Comparison of ENCODE assay signal across 14 cellular contexts in genomic region chr17:64596988-64597387, GRCh38.
DNase-seq lines count a peak whose midpoint lies in the region; ATAC-seq and TF ChIP-seq lines count a peak whose summit lies in the region.
"Had no signal": no experiment of that assay in that cellular context is flagged by ENCODE, and none has a peak within 500 bp of the region (broad histone marks: within the 10 kb centered on the region; RNA-seq: fewer than 3 reads in every experiment).

No MANE protein-coding gene starts in this region.

- peaks cover 2 to 12% of the 10 kb centered on the region in 2 donors for H3K36me3 Mint-ChIP-seq in activated T-cell treated with anti-CD3 and anti-CD28 coated beads, Interleukin-2, amount 50 U/mL, for 72 hours (ENCODE audit: insufficient read depth in 2 of 2)
- peaks cover 29% of the 10 kb centered on the region for H3K36me3 Mint-ChIP-seq in activated T-cell treated with anti-CD3 and anti-CD28 coated beads, Interleukin-2, amount 50 U/mL, for 24 hours (ENCODE audit: low read depth)
- peaks cover 20% of the 10 kb centered on the region for H3K36me3 Mint-ChIP-seq in HFFc6 (ENCODE audit: low read depth)
- peaks cover 51% of the 10 kb centered on the region for H3K36me3 Mint-ChIP-seq in effector memory CD8-positive, alpha-beta T cell (ENCODE audit: insufficient read depth)
- H3K36me3 Mint-ChIP-seq in activated CD4-positive, alpha-beta T cell treated with anti-CD3 and anti-CD28 coated beads, Interleukin-2, amount 10 ng/mL, durations not matched to agents 7 days and 5 days (ENCODE audit: low read depth) = peaks cover 18% of the 10 kb centered on the region

- CTCF ChIA-PET in activated CD4-positive, alpha-beta T cell treated with anti-CD3 and anti-CD28 coated beads, Interleukin-2, amount 10 ng/mL, durations not matched to agents 7 days and 5 days (lab: Charles Lee) = interaction anchor here (1.0 kb wide), 2 partner anchors 22 to 52 kb away, joined by 3 read pairs; no protein-coding TSS in a partner anchor

- TF ChIP-seq CTCF in HFFc6 (IDR thresholded peaks at IDR 0.05) = no peak

- peak overlapping the region; percentile 10 for H3K27ac Mint-ChIP-seq in activated T-cell treated with anti-CD3 and anti-CD28 coated beads, Interleukin-2, amount 50 U/mL, for 72 hours
- no peak overlapping the region for H3K27ac Mint-ChIP-seq in activated T-cell treated with anti-CD3 and anti-CD28 coated beads, Interleukin-2, amount 50 U/mL, for 24 hours
- H3K27ac Mint-ChIP-seq in HFFc6 = peak overlapping the region; percentile 67
- peak overlapping the region; percentile 19 to 89 for H3K27ac Mint-ChIP-seq in effector memory CD8-positive, alpha-beta T cell
- H3K27ac Mint-ChIP-seq in activated CD4-positive, alpha-beta T cell treated with anti-CD3 and anti-CD28 coated beads, Interleukin-2, amount 10 ng/mL, durations not matched to agents 7 days and 5 days = no peak overlapping the region

- POLR2A ChIA-PET in activated CD4-positive, alpha-beta T cell treated with anti-CD3 and anti-CD28 coated beads, Interleukin-2, amount 10 ng/mL, durations not matched to agents 7 days and 5 days (lab: Charles Lee) = no interaction called here

- H3K9me3 Mint-ChIP-seq in activated T-cell treated with anti-CD3 and anti-CD28 coated beads, Interleukin-2, amount 50 U/mL, for 72 hours = no peaks in the 10 kb centered on the region
- H3K9me3 Mint-ChIP-seq in activated T-cell treated with anti-CD3 and anti-CD28 coated beads, Interleukin-2, amount 50 U/mL, for 24 hours = no peaks in the 10 kb centered on the region
- H3K9me3 Mint-ChIP-seq in HFFc6 = no peaks in the 10 kb centered on the region
- no peaks in the 10 kb centered on the region for H3K9me3 Mint-ChIP-seq in effector memory CD8-positive, alpha-beta T cell
- no peaks in the 10 kb centered on the region for H3K9me3 Mint-ChIP-seq in activated CD4-positive, alpha-beta T cell treated with anti-CD3 and anti-CD28 coated beads, Interleukin-2, amount 10 ng/mL, durations not matched to agents 7 days and 5 days
- H3K9me3 Mint-ChIP-seq: CD4-positive, alpha-beta memory T cell had no signal

- peaks cover 37% of the 10 kb centered on the region for H3K4me1 Mint-ChIP-seq in activated T-cell treated with anti-CD3 and anti-CD28 coated beads, Interleukin-2, amount 50 U/mL, for 72 hours (ENCODE audit: low read depth)
- peaks cover 38% of the 10 kb centered on the region for H3K4me1 Mint-ChIP-seq in activated T-cell treated with anti-CD3 and anti-CD28 coated beads, Interleukin-2, amount 50 U/mL, for 24 hours (ENCODE audit: low read depth)
- H3K4me1 Mint-ChIP-seq in HFFc6 (ENCODE audit: low read depth) = peaks cover 64% of the 10 kb centered on the region
- peaks cover 16 to 42% of the 10 kb centered on the region in 2 donors for H3K4me1 Mint-ChIP-seq in effector memory CD8-positive, alpha-beta T cell (ENCODE audit: low read depth in 2 of 2)
- H3K4me1 Mint-ChIP-seq in activated CD4-positive, alpha-beta T cell treated with anti-CD3 and anti-CD28 coated beads, Interleukin-2, amount 10 ng/mL, durations not matched to agents 7 days and 5 days = peaks cover 35% of the 10 kb centered on the region

- H3K4me3 Mint-ChIP-seq in activated T-cell treated with anti-CD3 and anti-CD28 coated beads, Interleukin-2, amount 50 U/mL, for 72 hours = peak overlapping the region in 1 of 2 donors; percentile 52
- no peak overlapping the region for H3K4me3 Mint-ChIP-seq in activated T-cell treated with anti-CD3 and anti-CD28 coated beads, Interleukin-2, amount 50 U/mL, for 24 hours
- H3K4me3 Mint-ChIP-seq in HFFc6 = no peak overlapping the region
- no peak overlapping the region for H3K4me3 Mint-ChIP-seq in effector memory CD8-positive, alpha-beta T cell
- no peak overlapping the region for H3K4me3 Mint-ChIP-seq in activated CD4-positive, alpha-beta T cell treated with anti-CD3 and anti-CD28 coated beads, Interleukin-2, amount 10 ng/mL, durations not matched to agents 7 days and 5 days

- H3K27me3 Mint-ChIP-seq in activated T-cell treated with anti-CD3 and anti-CD28 coated beads, Interleukin-2, amount 50 U/mL, for 72 hours (ENCODE audit: low read depth) = no peaks in the 10 kb centered on the region
- H3K27me3 Mint-ChIP-seq in activated T-cell treated with anti-CD3 and anti-CD28 coated beads, Interleukin-2, amount 50 U/mL, for 24 hours = no peaks in the 10 kb centered on the region
- no peaks in the 10 kb centered on the region for H3K27me3 Mint-ChIP-seq in HFFc6 (ENCODE audit: insufficient read depth)
- H3K27me3 Mint-ChIP-seq in effector memory CD8-positive, alpha-beta T cell = no peaks in the 10 kb centered on the region
- H3K27me3 Mint-ChIP-seq in activated CD4-positive, alpha-beta T cell treated with anti-CD3 and anti-CD28 coated beads, Interleukin-2, amount 10 ng/mL, durations not matched to agents 7 days and 5 days = no peaks in the 10 kb centered on the region
- H3K27me3 Mint-ChIP-seq: CD4-positive, alpha-beta memory T cell had no signal

- no peak for DNase-seq in activated T-cell treated with anti-CD3 and anti-CD28 coated beads, Interleukin-2, amount 50 U/mL, for 72 hours
- no peak for DNase-seq in activated T-cell treated with anti-CD3 and anti-CD28 coated beads, Interleukin-2, amount 50 U/mL, for 24 hours
- no peak for DNase-seq in HFFc6
- no peak for DNase-seq in effector memory CD8-positive, alpha-beta T cell
- no peak for DNase-seq in activated CD4-positive, alpha-beta T cell treated with anti-CD3 and anti-CD28 coated beads, Interleukin-2, amount 10 ng/mL, durations not matched to agents 7 days and 5 days
- DNase-seq in NCI-H510A treated with DMSO at 0.1 percent for 48 hours (lab: John Stamatoyannopoulos, UW) = no peak
- DNase-seq in NCI-H446 (lab: John Stamatoyannopoulos, UW) = no peak
- DNase-seq: AML-193; CD4-positive, alpha-beta memory T cell; DMS79 treated with DMSO at 0.1 percent for 48 hours; GOT3; H7 had no signal

- ATAC-seq in activated T-cell treated with anti-CD3 and anti-CD28 coated beads, Interleukin-2, amount 50 U/mL, for 72 hours (replicated peaks in 1 of 2) = no peak
- ATAC-seq in effector memory CD8-positive, alpha-beta T cell (replicated peaks) = no peak
- ATAC-seq: A549, HCT116 had no signal

Comparison
In these comparisons a context has a peak if more than half of its experiments do, and no peak if none do; other contexts are left out.
1. H3K27ac Mint-ChIP-seq: peak in activated T-cell treated with anti-CD3 and anti-CD28 coated beads, Interleukin-2, amount 50 U/mL, for 72 hours (single experiment), HFFc6 (single experiment) and effector memory CD8-positive, alpha-beta T cell (2 of 2); none in activated T-cell treated with anti-CD3 and anti-CD28 coated beads, Interleukin-2, amount 50 U/mL, for 24 hours (single experiment) and activated CD4-positive, alpha-beta T cell treated with anti-CD3 and anti-CD28 coated beads, Interleukin-2, amount 10 ng/mL, durations not matched to agents 7 days and 5 days (single experiment).